ENCODE assay signal across 14 cellular contexts in genomic region chr1:184118051-184118450, GRCh38.
DNase-seq lines count a peak whose midpoint lies in the region; TF ChIP-seq lines count a peak whose summit lies in the region.
"Had no signal": no experiment of that assay in that cellular context is flagged by ENCODE, and none has a peak within 500 bp of the region (broad histone marks: within the 10 kb centered on the region; RNA-seq: fewer than 3 reads in every experiment).

No MANE protein-coding gene starts in this region.

- DNase-seq in DMS 273 (lab: John Stamatoyannopoulos, UW; ENCODE audit: unreplicated experiment), result peak; percentile 78
- DNase-seq in NCI-H226, result peak; percentile 98
- DNase-seq in epithelial cell of esophagus (ENCODE audit: low read depth), result peak; percentile 94
- peak; percentile 98 for DNase-seq in non-pigmented ciliary epithelial cell (ENCODE audit: low read depth)
- no peak for DNase-seq in progenitor cell of endocrine pancreas (ENCODE audit: low spot score, unreplicated experiment)
- DNase-seq in germinal center (ENCODE audit: low spot score), result no peak
- DNase-seq in NCI-H2227 treated with DMSO at 0.1 percent for 48 hours (lab: John Stamatoyannopoulos, UW), result no peak
- no peak for DNase-seq in activated T-cell treated with anti-CD3 and anti-CD28 coated beads, Interleukin-2, amount 50 U/mL, for 48 hours
- DNase-seq: activated CD4-positive, alpha-beta T cell treated with anti-CD3 and anti-CD28 coated beads for 1 hour; activated gamma-delta T cell treated with Interleukin-2 at 50 U/mL for 16 hours; effector memory CD4-positive, alpha-beta T cell; NCI-H446 treated with DMSO at 0.1 percent for 48 hours; SHP77; stimulated activated CD4-positive, alpha-beta T cell treated with anti-CD3 and anti-CD28 coated beads, Interleukin-4, amount 100 ng/mL, for 1 hour had no signal

- H3K27ac Mint-ChIP-seq in progenitor cell of endocrine pancreas, result no peak overlapping the region

- no peak overlapping the region for H3K4me3 ChIP-seq in epithelial cell of esophagus (ENCODE audit: low read length)

- H3K4me3 Mint-ChIP-seq in progenitor cell of endocrine pancreas (ENCODE audit: low read depth), result no peak overlapping the region

- no peaks in the 10 kb centered on the region for H3K27me3 Mint-ChIP-seq in progenitor cell of endocrine pancreas

- H3K9me3 Mint-ChIP-seq in progenitor cell of endocrine pancreas (ENCODE audit: low read depth), result no peaks in the 10 kb centered on the region

- no peak for TF ChIP-seq CTCF in epithelial cell of esophagus (IDR thresholded peaks at IDR 0.05; ENCODE audit: insufficient read depth, low read depth, low read length, missing control alignments)
- no peak for TF ChIP-seq CTCF in progenitor cell of endocrine pancreas (IDR thresholded peaks at IDR 0.05; ENCODE audit: unreplicated experiment)

- peaks cover 2% of the 10 kb centered on the region for H3K36me3 Mint-ChIP-seq in progenitor cell of endocrine pancreas (ENCODE audit: insufficient read depth)

- no peaks in the 10 kb centered on the region for H3K4me1 Mint-ChIP-seq in progenitor cell of endocrine pancreas (ENCODE audit: low read depth)

Comparison
In these comparisons a context has a peak if more than half of its experiments do, and no peak if none do; other contexts are left out.
1. DNase-seq: peak in DMS 273 (single experiment), NCI-H226 (single experiment), epithelial cell of esophagus (single experiment) and non-pigmented ciliary epithelial cell (single experiment); none in progenitor cell of endocrine pancreas (single experiment), germinal center (single experiment), NCI-H2227 treated with DMSO at 0.1 percent for 48 hours (single experiment) and activated T-cell treated with anti-CD3 and anti-CD28 coated beads, Interleukin-2, amount 50 U/mL, for 48 hours (0 of 2).